Comparison of ENCODE assay signal across 29 cellular contexts in genomic region chr9:127382541-127382940, GRCh38.
"Had no signal": no experiment of that assay in that cellular context is flagged by ENCODE, and none has a peak within 500 bp of the region (broad histone marks: within the 10 kb centered on the region; RNA-seq: fewer than 3 reads in every experiment).

No MANE protein-coding gene starts in this region.

- H3K27ac ChIP-seq: adrenal gland, body of pancreas, brain microvascular endothelial cell, breast epithelium had no signal

- H3K4me1 ChIP-seq: adrenal gland, body of pancreas, breast epithelium had no signal

- H3K9me3 ChIP-seq: adrenal gland, body of pancreas, breast epithelium had no signal

- H3K4me3 ChIP-seq: adrenal gland, body of pancreas, breast epithelium had no signal

- H3K27me3 ChIP-seq: adrenal gland, body of pancreas, breast epithelium had no signal

- H3K36me3 ChIP-seq: adrenal gland, brain microvascular endothelial cell, breast epithelium had no signal

- DNase-seq: activated B cell treated with CpG ODN at 0.5 μM for 24 hours; activated CD4-positive, alpha-beta memory T cell treated with anti-CD3 and anti-CD28 coated beads for 36 hours; activated CD4-positive, alpha-beta T cell treated with anti-CD3 and anti-CD28 coated beads for 4 hours; activated CD4-positive, alpha-beta T cell treated with anti-CD3 and anti-CD28 coated beads, Interleukin-2, amount 10 ng/mL, durations not matched to agents 24 days and 14 days; activated CD4-positive, alpha-beta T cell treated with anti-CD3 and anti-CD28 coated beads, Interleukin-2, amount 50 U/mL, for 1 hour; activated CD4-positive, alpha-beta T cell treated with anti-CD3 and anti-CD28 coated beads, Interleukin-2, amount 50 U/mL, for 4 hours; activated CD4-positive, CD25-positive, alpha-beta regulatory T cell treated with anti-CD3 and anti-CD28 coated beads, Interleukin-2, amount 50 U/mL, for 72 hours; activated CD8-positive, alpha-beta memory T cell treated with anti-CD3 and anti-CD28 coated beads, Interleukin-2, amount 10 ng/mL, durations not matched to agents 7 days and 5 days; activated CD8-positive, alpha-beta T cell treated with anti-CD3 and anti-CD28 coated beads for 36 hours; activated effector memory CD4-positive, alpha-beta T cell treated with anti-CD3 and anti-CD28 coated beads, Interleukin-2, amount 50 U/mL, for 16 hours; activated gamma-delta T cell treated with Interleukin-2 at 50 U/mL for 16 hours; activated naive CD4-positive, alpha-beta T cell; activated naive CD4-positive, alpha-beta T cell treated with anti-CD3 and anti-CD28 coated beads for 36 hours; activated naive CD4-positive, alpha-beta T cell treated with anti-CD3 and anti-CD28 coated beads, Interleukin-2, amount 50 U/mL, for 16 hours; activated naive CD8-positive, alpha-beta T cell treated with anti-CD3 and anti-CD28 coated beads for 36 hours; activated T-cell treated with anti-CD3 and anti-CD28 coated beads for 4 hours; activated T-cell treated with anti-CD3 and anti-CD28 coated beads, Interleukin-2, amount 50 U/mL, for 1 hour; activated T-cell treated with anti-CD3 and anti-CD28 coated beads, Interleukin-2, amount 50 U/mL, for 4 hours; activated T-cell treated with anti-CD3 and anti-CD28 coated beads, Interleukin-2, amount 50 U/mL, for 72 hours; amniotic stem cell; body of pancreas; brain microvascular endothelial cell; cerebellar nuclear complex; SW 1271; T-helper 1 cell; T-helper 2 cell; T-helper 9 cell had no signal
